Comparison of ENCODE assay signal across 8 cellular contexts in the genomic region with DNA sequence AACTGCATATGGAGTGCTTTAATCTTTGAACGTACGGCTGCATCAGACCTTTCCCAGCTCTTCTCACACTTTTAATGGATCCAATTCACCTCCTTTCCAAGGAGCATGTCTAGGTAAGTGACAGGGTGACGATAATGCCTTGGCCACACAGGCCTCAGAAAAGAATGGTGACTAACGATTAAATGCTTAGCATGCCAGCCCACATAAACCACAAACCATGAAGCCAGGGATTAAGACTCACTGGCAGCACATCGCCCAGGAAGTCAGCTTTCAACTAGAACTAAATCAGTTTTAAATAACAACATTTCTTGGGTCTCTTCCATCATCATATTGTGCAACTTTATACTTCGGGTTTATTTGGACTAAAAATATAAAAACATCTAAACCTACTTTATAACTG. TPM values are rescaled to one million over a fixed set of nuclear protein-coding genes. Genes with fewer than 3 reads are reported as not detected.
A peak's percentile ranks its signal among the peaks of the same experiment; 100 is the strongest.
DNase-seq lines count a peak whose midpoint lies in the region; ATAC-seq lines count a peak whose summit lies in the region.

No MANE protein-coding gene starts in this region.

- intact Hi-C loops in aorta (cut with DNase I), result loop anchor here in 1 of 2 donors (10.0 kb wide), 2 partner anchors 253 to 443 kb away; no protein-coding TSS in a partner anchor

- no peaks in the 10 kb centered on the region for H3K9me3 ChIP-seq in aorta (ENCODE audit: control insufficient read depth, low read length)

- no peaks in the 10 kb centered on the region for H3K9me3 Mint-ChIP-seq in activated T-cell treated with anti-CD3 and anti-CD28 coated beads, Interleukin-2, amount 50 U/mL, for 4 hours

- H3K27me3 ChIP-seq in aorta (ENCODE audit: control insufficient read depth in 1 of 2, insufficient read depth in 2 of 2, low read length in 1 of 2), result no peaks in the 10 kb centered on the region

- no peaks in the 10 kb centered on the region for H3K36me3 ChIP-seq in aorta (ENCODE audit: control insufficient read depth in 1 of 2, insufficient read depth in 2 of 2, low read length in 1 of 2)

- peaks cover 0 to 7% of the 10 kb centered on the region in 2 donors for H3K4me1 ChIP-seq in aorta (ENCODE audit: control insufficient read depth in 1 of 2, insufficient read depth in 2 of 2, low read length in 2 of 2)

- peak overlapping the region; percentile 36 to 74 for H3K27ac ChIP-seq in aorta (ENCODE audit: low read depth in 1 of 2, low read length in 2 of 2)
- H3K27ac ChIP-seq in caudate nucleus (ENCODE audit: low read depth, low read length), result no peak overlapping the region

- peaks cover 19% of the 10 kb centered on the region for H3K4me1 Mint-ChIP-seq in activated T-cell treated with anti-CD3 and anti-CD28 coated beads, Interleukin-2, amount 50 U/mL, for 4 hours (ENCODE audit: low read depth)

- H3K4me3 Mint-ChIP-seq in activated T-cell treated with anti-CD3 and anti-CD28 coated beads, Interleukin-2, amount 50 U/mL, for 4 hours, result no peak overlapping the region

- peak; percentile 94 for DNase-seq in A172 (ENCODE audit: low spot score)
- peak; percentile 81 for DNase-seq in KBM-7
- no peak for DNase-seq in activated T-cell treated with anti-CD3 and anti-CD28 coated beads, Interleukin-2, amount 50 U/mL, for 4 hours
- peak; percentile 20 for DNase-seq in inferior parietal cortex (ENCODE audit: extremely low spot score)
- peak in 1 of 2 donors; percentile 60 for DNase-seq in aorta
- DNase-seq in caudate nucleus (lab: John Stamatoyannopoulos, UW), result no peak

- H3K27me3 Mint-ChIP-seq in activated T-cell treated with anti-CD3 and anti-CD28 coated beads, Interleukin-2, amount 50 U/mL, for 4 hours (ENCODE audit: low read depth), result no peaks in the 10 kb centered on the region

- peaks cover 2% of the 10 kb centered on the region for H3K36me3 Mint-ChIP-seq in activated T-cell treated with anti-CD3 and anti-CD28 coated beads, Interleukin-2, amount 50 U/mL, for 4 hours (ENCODE audit: insufficient read depth)

- in situ Hi-C loops in KBM-7 (cut with MboI; ENCODE audit: low pct_unique_long_range_greater_than_20kb, low sequenced_read_pairs), result no loop called here

- H3K4me3 ChIP-seq in aorta (ENCODE audit: low read length in 2 of 2), result no peak overlapping the region

- ATAC-seq in activated T-cell treated with anti-CD3 and anti-CD28 coated beads, Interleukin-2, amount 50 U/mL, for 4 hours, result peak; percentile 91 to 94
- ATAC-seq in aorta (ENCODE audit: low FRiP score) (peak; percentile 75), HG03342 (IDR thresholded peaks at IDR 0.05; ENCODE audit: unreplicated experiment) (no peak), HG02970 (IDR thresholded peaks at IDR 0.05; ENCODE audit: low FRiP score, unreplicated experiment) (no peak)

- WGBS in aorta, 2 donors, result 1 to 4% methylated on average over 6 of the region's 6 CpGs

RNA-seq across cellular contexts. Expression of a gene that starts 28.7 kb away (rescaled TPM):
- 31.8 and 42.4 TPM in 2 replicates for total RNA-seq in A172 (2014; rRNA removed; shearing (Covaris generic))
- 10 to 100 TPM; 93.2 to 99.0 (median 93.4) TPM for total RNA-seq in activated T-cell treated with anti-CD3 and anti-CD28 coated beads, Interleukin-2, amount 50 U/mL, for 4 hours
- 10 to 100 TPM; 29.7 to 36.8 TPM for total RNA-seq in aorta
- polyA plus RNA-seq in aorta, result 10 to 100 TPM in 1 of 2 donors, 1 to 10 TPM in 1; 3.3 to 11.6 TPM

Comparison
In these comparisons a context has a peak if more than half of its experiments do, and no peak if none do; other contexts are left out.
1. DNase-seq: peak in A172 (single experiment), KBM-7 (single experiment) and inferior parietal cortex (single experiment); none in activated T-cell treated with anti-CD3 and anti-CD28 coated beads, Interleukin-2, amount 50 U/mL, for 4 hours (single experiment) and caudate nucleus (0 of 61).
2. ATAC-seq: peak in activated T-cell treated with anti-CD3 and anti-CD28 coated beads, Interleukin-2, amount 50 U/mL, for 4 hours (2 of 2) and aorta (single experiment); none in HG03342 (single experiment) and HG02970 (single experiment).